Comparison of ENCODE assay signal across 26 cellular contexts in the genomic region with DNA sequence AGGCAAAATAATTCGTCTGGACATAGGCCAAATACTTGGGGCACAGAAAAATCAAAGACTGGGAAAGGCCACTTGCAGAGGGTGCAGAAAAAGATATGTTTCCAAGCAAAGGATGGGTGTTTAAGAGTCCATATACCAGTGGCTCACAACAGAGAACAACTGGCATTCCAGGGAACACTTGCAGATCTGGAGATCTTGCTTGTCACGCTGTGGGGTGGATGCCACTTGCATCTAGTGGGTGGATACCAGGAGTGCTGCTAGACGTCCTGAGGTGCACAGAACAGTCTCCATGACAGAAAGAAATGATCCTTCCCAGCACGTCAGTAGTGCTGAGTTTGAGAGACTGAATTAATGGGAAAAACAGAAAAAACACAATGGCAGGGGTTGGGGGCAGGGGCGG. TPM values are rescaled to one million over a fixed set of nuclear protein-coding genes. Genes with fewer than 3 reads are reported as not detected.
DNase-seq lines count a peak whose midpoint lies in the region; ATAC-seq, FAIRE-seq and TF ChIP-seq lines count a peak whose summit lies in the region.
"Had no signal": no experiment of that assay in that cellular context is flagged by ENCODE, and none has a peak within 500 bp of the region (broad histone marks: within the 10 kb centered on the region; RNA-seq: fewer than 3 reads in every experiment).

No MANE protein-coding gene starts in this region.

- peak; percentile 70 for FAIRE-seq in urothelium cell line (lab: Jason Lieb, UNC)
- FAIRE-seq: D721Med, GM12892, GM18507, H54 had no signal

- peaks cover 0 to 3% of the 10 kb centered on the region in 2 donors for H3K4me1 Mint-ChIP-seq in natural killer cell treated with Interleukin-12 subunit alpha and Interleukin-12 subunit beta and Interleukin-15 and Interleukin-18, amount 100 ng/mL, for 72 hours (ENCODE audit: low read depth in 2 of 2)
- no peaks in the 10 kb centered on the region for H3K4me1 Mint-ChIP-seq in natural killer cell
- no peaks in the 10 kb centered on the region for H3K4me1 Mint-ChIP-seq in activated T-helper 1 cell treated with anti-CD3 and anti-CD28 coated beads, Interleukin-12 subunit alpha, Interleukin-12 subunit beta, Interleukin-2, Interleukin-4 antibody, amounts not matched to agents 30 ng/mL and 10 ng/mL and 1 ng/mL, durations not matched to agents 14 hours and 24 hours and 36 hours (ENCODE audit: low read depth)
- H3K4me1 Mint-ChIP-seq in CD4-positive, alpha-beta memory T cell = peaks cover 2 to 16% (median 7%) of the 10 kb centered on the region in 4 donors

- CTCF ChIA-PET in CD4-positive, alpha-beta memory T cell (lab: Charles Lee; ENCODE audit: partially characterized antibody) = interaction anchor here (0.9 to 2.2 kb wide), 12 partner anchors 10 to 220 kb away, joined by 3 to 8 read pairs (median 5); partner anchors contain the start of gene CBX2

- peaks cover 43% of the 10 kb centered on the region for H3K4me1 ChIP-seq in lower lobe of right lung
- peaks cover 25% of the 10 kb centered on the region for H3K4me1 ChIP-seq in CD4-positive, alpha-beta memory T cell (ENCODE audit: insufficient read depth, low read length)

- H3K27me3 ChIP-seq in lower lobe of right lung (ENCODE audit: low read depth) = peaks cover 94% of the 10 kb centered on the region
- H3K27me3 ChIP-seq in CD4-positive, alpha-beta memory T cell (ENCODE audit: insufficient read depth, low read length) = peaks cover 23% of the 10 kb centered on the region

- peaks cover 35 to 37% of the 10 kb centered on the region in 2 donors for H3K27me3 Mint-ChIP-seq in natural killer cell treated with Interleukin-12 subunit alpha and Interleukin-12 subunit beta and Interleukin-15 and Interleukin-18, amount 100 ng/mL, for 72 hours
- peaks cover 32 to 46% of the 10 kb centered on the region in 2 donors for H3K27me3 Mint-ChIP-seq in natural killer cell (ENCODE audit: low read depth in 2 of 2)
- H3K27me3 Mint-ChIP-seq in activated T-helper 1 cell treated with anti-CD3 and anti-CD28 coated beads, Interleukin-12 subunit alpha, Interleukin-12 subunit beta, Interleukin-2, Interleukin-4 antibody, amounts not matched to agents 30 ng/mL and 10 ng/mL and 1 ng/mL, durations not matched to agents 14 hours and 24 hours and 36 hours (ENCODE audit: insufficient read depth) = peaks cover 33% of the 10 kb centered on the region
- peaks cover 29 to 44% of the 10 kb centered on the region in 2 donors for H3K27me3 Mint-ChIP-seq in CD4-positive, alpha-beta memory T cell

- ATAC-seq in natural killer cell treated with Interleukin-12 subunit alpha and Interleukin-12 subunit beta and Interleukin-15 and Interleukin-18, amount 100 ng/mL, for 72 hours = no peak
- ATAC-seq in natural killer cell (no peak), lower lobe of right lung (no peak), GM18867 (IDR thresholded peaks at IDR 0.05; ENCODE audit: unreplicated experiment) (no peak), HG03097 (IDR thresholded peaks at IDR 0.05; ENCODE audit: low FRiP score, unreplicated experiment) (no peak)

- no peak for TF ChIP-seq CTCF in natural killer cell (IDR thresholded peaks at IDR 0.05)
- no peak for TF ChIP-seq CTCF in lower lobe of right lung (IDR thresholded peaks at IDR 0.05)

- H3K36me3 Mint-ChIP-seq in natural killer cell treated with Interleukin-12 subunit alpha and Interleukin-12 subunit beta and Interleukin-15 and Interleukin-18, amount 100 ng/mL, for 72 hours = no peaks in the 10 kb centered on the region
- no peaks in the 10 kb centered on the region for H3K36me3 Mint-ChIP-seq in natural killer cell
- H3K36me3 Mint-ChIP-seq in activated T-helper 1 cell treated with anti-CD3 and anti-CD28 coated beads, Interleukin-12 subunit alpha, Interleukin-12 subunit beta, Interleukin-2, Interleukin-4 antibody, amounts not matched to agents 30 ng/mL and 10 ng/mL and 1 ng/mL, durations not matched to agents 14 hours and 24 hours and 36 hours (ENCODE audit: low read depth) = peaks cover under 1% of the 10 kb centered on the region
- H3K36me3 Mint-ChIP-seq in CD4-positive, alpha-beta memory T cell = no peaks in the 10 kb centered on the region
- H3K36me3 Mint-ChIP-seq: CD8-positive, alpha-beta memory T cell; IgD-negative memory B cell had no signal

- H3K4me3 Mint-ChIP-seq in natural killer cell treated with Interleukin-12 subunit alpha and Interleukin-12 subunit beta and Interleukin-15 and Interleukin-18, amount 100 ng/mL, for 72 hours = no peak overlapping the region
- H3K4me3 Mint-ChIP-seq in natural killer cell = no peak overlapping the region
- H3K4me3 Mint-ChIP-seq in activated T-helper 1 cell treated with anti-CD3 and anti-CD28 coated beads, Interleukin-12 subunit alpha, Interleukin-12 subunit beta, Interleukin-2, Interleukin-4 antibody, amounts not matched to agents 30 ng/mL and 10 ng/mL and 1 ng/mL, durations not matched to agents 14 hours and 24 hours and 36 hours = no peak overlapping the region
- H3K4me3 Mint-ChIP-seq in CD4-positive, alpha-beta memory T cell = no peak overlapping the region

- H3K36me3 ChIP-seq in lower lobe of right lung = no peaks in the 10 kb centered on the region
- no peaks in the 10 kb centered on the region for H3K36me3 ChIP-seq in CD4-positive, alpha-beta memory T cell (ENCODE audit: insufficient read depth, low read length)

- intact Hi-C loops in natural killer cell (cut with micrococcal nuclease) (loop anchor here (10.0 kb wide), 1 partner anchor 126 kb away; no protein-coding TSS in a partner anchor), lower lobe of right lung (cut with DNase I) (no loop called here)
- intact Hi-C loops in activated T-helper 1 cell treated with anti-CD3 and anti-CD28 coated beads, Interleukin-12 subunit alpha, Interleukin-12 subunit beta, Interleukin-2, Interleukin-4 antibody, amounts not matched to agents 30 ng/mL and 10 ng/mL and 1 ng/mL, durations not matched to agents 14 hours and 24 hours and 36 hours (cut with micrococcal nuclease) = no loop called here
- intact Hi-C loops in CD4-positive, alpha-beta memory T cell (cut with micrococcal nuclease) = no loop called here

- no peaks in the 10 kb centered on the region for H3K9me3 Mint-ChIP-seq in natural killer cell treated with Interleukin-12 subunit alpha and Interleukin-12 subunit beta and Interleukin-15 and Interleukin-18, amount 100 ng/mL, for 72 hours
- H3K9me3 Mint-ChIP-seq in natural killer cell = no peaks in the 10 kb centered on the region
- H3K9me3 Mint-ChIP-seq in activated T-helper 1 cell treated with anti-CD3 and anti-CD28 coated beads, Interleukin-12 subunit alpha, Interleukin-12 subunit beta, Interleukin-2, Interleukin-4 antibody, amounts not matched to agents 30 ng/mL and 10 ng/mL and 1 ng/mL, durations not matched to agents 14 hours and 24 hours and 36 hours = no peaks in the 10 kb centered on the region
- peaks cover 0 to 1% (median 0%) of the 10 kb centered on the region in 8 donors for H3K9me3 Mint-ChIP-seq in CD4-positive, alpha-beta memory T cell
- H3K9me3 Mint-ChIP-seq: CD8-positive, alpha-beta memory T cell; IgD-negative memory B cell had no signal

- H3K27ac ChIP-seq in lower lobe of right lung = no peak overlapping the region
- H3K27ac ChIP-seq in CD4-positive, alpha-beta memory T cell (ENCODE audit: low read depth, low read length) = no peak overlapping the region
- H3K27ac ChIP-seq: BLaER1 treated with 17β-estradiol and CSF1 and Interleukin-3, amounts not matched to agents 10 nM and 100 nM; HL-60; PC-9; RWPE1 had no signal

- no peaks in the 10 kb centered on the region for H3K9me3 ChIP-seq in lower lobe of right lung
- H3K9me3 ChIP-seq in CD4-positive, alpha-beta memory T cell (ENCODE audit: control insufficient read depth in 1 of 2, low read length in 2 of 2) = no peaks in the 10 kb centered on the region
- H3K9me3 ChIP-seq: BLaER1 treated with 17β-estradiol and CSF1 and Interleukin-3, amounts not matched to agents 10 nM and 100 nM had no signal

- POLR2A ChIA-PET in CD4-positive, alpha-beta memory T cell (lab: Charles Lee; ENCODE audit: partially characterized antibody) = no interaction called here

- H3K4me3 ChIP-seq in lower lobe of right lung = no peak overlapping the region
- H3K4me3 ChIP-seq in CD4-positive, alpha-beta memory T cell (ENCODE audit: low read length in 2 of 2) = no peak overlapping the region
- H3K4me3 ChIP-seq: BLaER1 treated with 17β-estradiol and CSF1 and Interleukin-3, amounts not matched to agents 10 nM and 100 nM; PC-9 had no signal

- H3K27ac Mint-ChIP-seq in natural killer cell treated with Interleukin-12 subunit alpha and Interleukin-12 subunit beta and Interleukin-15 and Interleukin-18, amount 100 ng/mL, for 72 hours = no peak overlapping the region
- no peak overlapping the region for H3K27ac Mint-ChIP-seq in natural killer cell
- H3K27ac Mint-ChIP-seq in activated T-helper 1 cell treated with anti-CD3 and anti-CD28 coated beads, Interleukin-12 subunit alpha, Interleukin-12 subunit beta, Interleukin-2, Interleukin-4 antibody, amounts not matched to agents 30 ng/mL and 10 ng/mL and 1 ng/mL, durations not matched to agents 14 hours and 24 hours and 36 hours = peak overlapping the region; percentile 31
- H3K27ac Mint-ChIP-seq in CD4-positive, alpha-beta memory T cell = peak overlapping the region in 1 of 7 donors; percentile 10

- peak; percentile 26 for DNase-seq in natural killer cell treated with Interleukin-12 subunit alpha and Interleukin-12 subunit beta and Interleukin-15 and Interleukin-18, amount 100 ng/mL, for 72 hours (ENCODE audit: low spot score)
- no peak for DNase-seq in natural killer cell
- no peak for DNase-seq in activated T-helper 1 cell treated with anti-CD3 and anti-CD28 coated beads, Interleukin-12 subunit alpha, Interleukin-12 subunit beta, Interleukin-2, Interleukin-4 antibody, amounts not matched to agents 30 ng/mL and 10 ng/mL and 1 ng/mL, durations not matched to agents 14 hours and 24 hours and 36 hours (ENCODE audit: low spot score)
- DNase-seq in lower lobe of right lung = peak; percentile 6
- no peak for DNase-seq in urothelium cell line (ENCODE audit: low spot score)
- no peak for DNase-seq in CD4-positive, alpha-beta memory T cell
- DNase-seq: NCI-H1105 treated with DMSO at 0.1 percent for 48 hours, NCI-H1694, NCI-H2081 treated with DMSO at 0.1 percent for 48 hours, NCI-H510A, NCI-H774, PC-9 had no signal

RNA-seq across cellular contexts. Expression of gene CBX8, which starts 8.4 kb away (rescaled TPM):
- 10 to 100 TPM in 1 of 2 donors, 1 to 10 TPM in 1; 9.8 to 46.4 TPM for total RNA-seq in natural killer cell treated with Interleukin-12 subunit alpha and Interleukin-12 subunit beta and Interleukin-15 and Interleukin-18, amount 100 ng/mL, for 72 hours
- total RNA-seq in natural killer cell (1 to 10 TPM; 4.0 to 6.4 (median 5.8) TPM), lower lobe of right lung (5.8 TPM)
- total RNA-seq in activated T-helper 1 cell treated with anti-CD3 and anti-CD28 coated beads, Interleukin-12 subunit alpha, Interleukin-12 subunit beta, Interleukin-2, Interleukin-4 antibody, amounts not matched to agents 30 ng/mL and 10 ng/mL and 1 ng/mL, durations not matched to agents 14 hours and 24 hours and 36 hours = 6.2 and 6.6 TPM in 2 replicates
- total RNA-seq in CD4-positive, alpha-beta memory T cell = 1 to 10 TPM; 2.8 to 4.1 TPM
- polyA plus RNA-seq in CD4-positive, alpha-beta memory T cell = under 1 TPM; 0.29 to 0.34 TPM

RNA-seq across cellular contexts. Expression of gene CBX2, which starts 10.5 kb away (rescaled TPM):
- total RNA-seq in natural killer cell treated with Interleukin-12 subunit alpha and Interleukin-12 subunit beta and Interleukin-15 and Interleukin-18, amount 100 ng/mL, for 72 hours = 1 to 10 TPM in 1 of 2 donors, under 1 TPM in 1; 0.95 to 2.1 TPM
- total RNA-seq in natural killer cell (1 to 10 TPM in 1 of 3 donors, under 1 TPM in 1, not detected in 1; 0.18 to 1.3 TPM), lower lobe of right lung (3.9 TPM)
- 4.7 and 5.1 TPM in 2 replicates for total RNA-seq in activated T-helper 1 cell treated with anti-CD3 and anti-CD28 coated beads, Interleukin-12 subunit alpha, Interleukin-12 subunit beta, Interleukin-2, Interleukin-4 antibody, amounts not matched to agents 30 ng/mL and 10 ng/mL and 1 ng/mL, durations not matched to agents 14 hours and 24 hours and 36 hours
- under 1 TPM; 0.06 to 0.44 TPM for total RNA-seq in CD4-positive, alpha-beta memory T cell
- not detected for polyA plus RNA-seq in CD4-positive, alpha-beta memory T cell

RNA-seq across cellular contexts. Expression of gene CBX4, which starts 50.8 kb away (rescaled TPM):
- 10 to 100 TPM; 26.2 to 58.3 TPM for total RNA-seq in natural killer cell treated with Interleukin-12 subunit alpha and Interleukin-12 subunit beta and Interleukin-15 and Interleukin-18, amount 100 ng/mL, for 72 hours
- total RNA-seq in natural killer cell = 100 to 1,000 TPM; 147 to 220 (median 217) TPM
- 22.4 and 23.8 TPM in 2 replicates for total RNA-seq in activated T-helper 1 cell treated with anti-CD3 and anti-CD28 coated beads, Interleukin-12 subunit alpha, Interleukin-12 subunit beta, Interleukin-2, Interleukin-4 antibody, amounts not matched to agents 30 ng/mL and 10 ng/mL and 1 ng/mL, durations not matched to agents 14 hours and 24 hours and 36 hours
- total RNA-seq in lower lobe of right lung = 20.6 TPM
- total RNA-seq in CD4-positive, alpha-beta memory T cell = 10 to 100 TPM; 64.7 to 65.7 TPM
- polyA plus RNA-seq in CD4-positive, alpha-beta memory T cell = 1 to 10 TPM; 1.2 to 9.7 TPM

RNA-seq across cellular contexts. Expression of gene ENPP7, which starts 57.7 kb away (rescaled TPM):
- under 1 TPM in 1 of 2 donors, not detected in 1; 0.14 TPM for total RNA-seq in natural killer cell treated with Interleukin-12 subunit alpha and Interleukin-12 subunit beta and Interleukin-15 and Interleukin-18, amount 100 ng/mL, for 72 hours
- total RNA-seq in natural killer cell (under 1 TPM in 1 of 3 donors, not detected in 2; 0.95 TPM), lower lobe of right lung (0.18 TPM)
- total RNA-seq in activated T-helper 1 cell treated with anti-CD3 and anti-CD28 coated beads, Interleukin-12 subunit alpha, Interleukin-12 subunit beta, Interleukin-2, Interleukin-4 antibody, amounts not matched to agents 30 ng/mL and 10 ng/mL and 1 ng/mL, durations not matched to agents 14 hours and 24 hours and 36 hours = 0.10 and 0.16 TPM in 2 replicates
- under 1 TPM in 1 of 2 experiments, not detected in 1; 0.20 TPM for total RNA-seq in CD4-positive, alpha-beta memory T cell
- polyA plus RNA-seq in CD4-positive, alpha-beta memory T cell = under 1 TPM in 1 of 2 donors, not detected in 1; 0.15 TPM
- total RNA-seq: A673, HT1080, LHCN-M2, PC-9 had no signal

Comparison
In these comparisons a context has a peak if more than half of its experiments do, and no peak if none do; other contexts are left out.
1. DNase-seq: peak in natural killer cell treated with Interleukin-12 subunit alpha and Interleukin-12 subunit beta and Interleukin-15 and Interleukin-18, amount 100 ng/mL, for 72 hours (single experiment) and lower lobe of right lung (single experiment); none in natural killer cell (single experiment), activated T-helper 1 cell treated with anti-CD3 and anti-CD28 coated beads, Interleukin-12 subunit alpha, Interleukin-12 subunit beta, Interleukin-2, Interleukin-4 antibody, amounts not matched to agents 30 ng/mL and 10 ng/mL and 1 ng/mL, durations not matched to agents 14 hours and 24 hours and 36 hours (single experiment), urothelium cell line (single experiment) and CD4-positive, alpha-beta memory T cell (0 of 5).